ENCODE assay signal across 7 cellular contexts in the genomic region with DNA sequence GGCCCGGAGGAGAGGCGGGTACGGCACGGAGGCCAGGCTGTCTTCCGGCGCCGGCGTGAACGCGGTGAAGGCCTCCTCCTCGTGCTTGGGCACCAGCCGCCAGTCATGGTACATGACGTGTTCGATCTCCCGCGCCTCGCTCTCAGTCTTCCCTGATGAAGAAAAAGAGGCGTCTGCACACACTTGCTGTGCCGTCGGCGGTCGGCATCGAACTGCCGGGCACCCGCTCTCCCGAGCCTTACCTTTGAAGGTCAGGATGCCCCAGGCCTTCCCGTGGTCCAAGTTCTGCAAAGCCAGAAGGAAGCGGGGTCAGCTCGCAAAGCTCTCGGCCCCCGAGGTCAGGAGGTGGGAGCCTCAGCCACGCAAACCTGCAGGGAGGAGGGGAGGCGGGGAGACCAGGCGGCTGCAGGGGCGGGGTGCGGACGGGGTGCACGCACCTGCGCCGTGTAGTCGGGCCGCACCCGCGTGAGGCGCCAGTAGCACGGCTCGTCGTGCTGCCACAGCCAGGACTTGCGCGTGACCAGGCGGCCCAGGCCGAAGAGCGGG. TPM values are rescaled to one million over a fixed set of nuclear protein-coding genes. Genes with fewer than 3 reads are reported as not detected.
DNase-seq lines count a peak whose midpoint lies in the region; ATAC-seq, FAIRE-seq and TF ChIP-seq lines count a peak whose summit lies in the region.

A gene with protein sequence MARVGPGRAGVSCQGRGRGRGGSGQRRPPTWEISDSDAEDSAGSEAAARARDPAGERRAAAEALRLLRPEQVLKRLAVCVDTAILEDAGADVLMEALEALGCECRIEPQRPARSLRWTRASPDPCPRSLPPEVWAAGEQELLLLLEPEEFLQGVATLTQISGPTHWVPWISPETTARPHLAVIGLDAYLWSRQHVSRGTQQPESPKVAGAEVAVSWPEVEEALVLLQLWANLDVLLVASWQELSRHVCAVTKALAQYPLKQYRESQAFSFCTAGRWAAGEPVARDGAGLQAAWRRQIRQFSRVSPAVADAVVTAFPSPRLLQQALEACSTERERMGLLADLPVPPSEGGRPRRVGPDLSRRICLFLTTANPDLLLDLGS (plus strand): TSS at position 449 of the 546 bp plus-strand sequence. CDS start 418 bp downstream, outside the sequence.

- H3K27me3 Mint-ChIP-seq in activated CD4-positive, alpha-beta memory T cell treated with anti-CD3 and anti-CD28 coated beads for 36 hours: no peaks in the 10 kb centered on the region
- no peaks in the 10 kb centered on the region for H3K27me3 Mint-ChIP-seq in naive thymus-derived CD8-positive, alpha-beta T cell

- no TSS peak for BruUV-seq in endothelial cell of umbilical vein (replicated peaks; lab: Mats Ljungman, UMichigan)

- H3K9ac ChIP-seq in KMS-11 (peak within 1 kb of the TSS; percentile 89), endothelial cell of umbilical vein (replicated peaks; ENCODE audit: extremely low read depth, insufficient read depth, low read length) (peak within 1 kb of the TSS; percentile 80)

- WGBS in upper lobe of left lung, 2 donors: 1% methylated on average over 27 to 48 of the region's 53 CpGs

- H4K20me1 ChIP-seq in KMS-11 (ENCODE audit: insufficient read depth) (no peaks in the 10 kb centered on the region), endothelial cell of umbilical vein (replicated peaks; ENCODE audit: control insufficient read depth, extremely low read depth, insufficient read depth, low read length) (no peaks in the 10 kb centered on the region)

- ATAC-seq in GM19463 (IDR thresholded peaks at IDR 0.05; ENCODE audit: unreplicated experiment): peak; percentile 9
- ATAC-seq in naive thymus-derived CD8-positive, alpha-beta T cell: peak; percentile 16 to 43
- ATAC-seq in upper lobe of left lung (ENCODE audit: low FRiP score in 2 of 2): peak in 1 of 2 donors; percentile 0

- CTCF ChIA-PET in activated CD4-positive, alpha-beta memory T cell treated with anti-CD3 and anti-CD28 coated beads for 36 hours (lab: Charles Lee): interaction anchor here (1.1 to 4.8 kb wide), 4 partner anchors 11 to 157 kb away, joined by 3 to 42 read pairs (median 8); partner anchors contain the start of genes JPT2, MAPK8IP3, NUBP2 and SPSB3
- CTCF ChIA-PET in endothelial cell of umbilical vein (lab: Charles Lee): interaction anchor here (0.7 to 2.0 kb wide), 5 partner anchors 9 to 66 kb away, joined by 3 to 16 read pairs (median 4); partner anchors contain the start of genes MAPK8IP3, NUBP2 and SPSB3

- H3K27ac Mint-ChIP-seq in activated CD4-positive, alpha-beta memory T cell treated with anti-CD3 and anti-CD28 coated beads for 36 hours: peak within 1 kb of the TSS; percentile 94
- H3K27ac Mint-ChIP-seq in naive thymus-derived CD8-positive, alpha-beta T cell: peak within 1 kb of the TSS; percentile 88 to 97 (median 95)

- H3K36me3 ChIP-seq in KMS-11 (ENCODE audit: insufficient read depth) (no peaks in the 10 kb centered on the region), endothelial cell of umbilical vein (ENCODE audit: control insufficient read depth in 2 of 2, extremely low read depth in 1 of 2, insufficient read depth in 2 of 2, low read length in 2 of 2) (peaks cover 0 to 33% of the 10 kb centered on the region in 2 experiments), upper lobe of left lung (peaks cover 6 to 51% (median 38%) of the 10 kb centered on the region in 4 donors)

- no peaks in the 10 kb centered on the region for H3K9me1 ChIP-seq in endothelial cell of umbilical vein (replicated peaks; ENCODE audit: control insufficient read depth, extremely low read depth, insufficient read depth, low read length)

- H3K9me3 Mint-ChIP-seq in activated CD4-positive, alpha-beta memory T cell treated with anti-CD3 and anti-CD28 coated beads for 36 hours: no peaks in the 10 kb centered on the region
- H3K9me3 Mint-ChIP-seq in naive thymus-derived CD8-positive, alpha-beta T cell: no peaks in the 10 kb centered on the region

- intact Hi-C loops in activated CD4-positive, alpha-beta memory T cell treated with anti-CD3 and anti-CD28 coated beads for 36 hours (cut with micrococcal nuclease): loop anchor here (2.0 to 5.0 kb wide), 2 partner anchors 160 to 352 kb away; partner anchors contain the start of genes CRAMP1, IFT140 and UQCC4
- intact Hi-C loops in endothelial cell of umbilical vein (cut with micrococcal nuclease): no loop called here

- H3K4me1 ChIP-seq in KMS-11 (ENCODE audit: low read depth, poor library complexity, severe bottlenecking) (peaks cover 19% of the 10 kb centered on the region), endothelial cell of umbilical vein (ENCODE audit: control insufficient read depth, extremely low read depth, insufficient read depth, low read length) (peaks cover 19% of the 10 kb centered on the region), upper lobe of left lung (peaks cover 31 to 52% (median 37%) of the 10 kb centered on the region in 4 donors)

- POLR2A ChIA-PET in activated CD4-positive, alpha-beta memory T cell treated with anti-CD3 and anti-CD28 coated beads for 36 hours (lab: Charles Lee): interaction anchor here (0.6 to 5.3 kb wide), 5 partner anchors 9 to 444 kb away, joined by 3 to 56 read pairs (median 4); partner anchors contain the start of genes NUBP2, RPS2 and SPSB3
- POLR2A ChIA-PET in endothelial cell of umbilical vein (lab: Charles Lee): interaction anchor here (0.7 kb wide), 1 partner anchor 10 kb away, joined by 3 read pairs; the partner anchor contains the start of genes NUBP2 and SPSB3
- POLR2A ChIA-PET in naive thymus-derived CD8-positive, alpha-beta T cell (lab: Charles Lee): interaction anchor here (0.6 to 7.3 kb wide), 15 partner anchors 9 to 1290 kb away, joined by 3 to 118 read pairs (median 4); partner anchors contain the start of genes FAHD1, HAGH, IFT140 and JPT2

- H2AFZ ChIP-seq in KMS-11 (ENCODE audit: low read depth) (peak within 1 kb of the TSS; percentile 67), endothelial cell of umbilical vein (ENCODE audit: low read depth, low read length) (peak within 1 kb of the TSS; percentile 46)

- H3K4me3 Mint-ChIP-seq in activated CD4-positive, alpha-beta memory T cell treated with anti-CD3 and anti-CD28 coated beads for 36 hours: peak within 1 kb of the TSS; percentile 94
- peak within 1 kb of the TSS; percentile 90 to 99 (median 96) for H3K4me3 Mint-ChIP-seq in naive thymus-derived CD8-positive, alpha-beta T cell

- FAIRE-seq in endothelial cell of umbilical vein (lab: Jason Lieb, UNC): peak; percentile 18

- TF ChIP-seq POLR2A in endothelial cell of umbilical vein (IDR thresholded peaks at IDR 0.05; ENCODE audit: low read depth, low read length) (no peak), upper lobe of left lung (IDR thresholded peaks at IDR 0.05) (no peak)

- H3K79me2 ChIP-seq in KMS-11 (ENCODE audit: insufficient read depth, low read depth) (peaks cover 41% of the 10 kb centered on the region), endothelial cell of umbilical vein (ENCODE audit: control insufficient read depth, insufficient read depth, low read length) (peaks cover 17% of the 10 kb centered on the region)

- H3K9me3 ChIP-seq in endothelial cell of umbilical vein (replicated peaks; ENCODE audit: control insufficient read depth, insufficient read depth, low read length) (no peaks in the 10 kb centered on the region), upper lobe of left lung (no peaks in the 10 kb centered on the region)

- TF ChIP-seq EP300 in upper lobe of left lung (IDR thresholded peaks at IDR 0.05): no peak

- H3K27me3 ChIP-seq in KMS-11 (ENCODE audit: insufficient read depth, low read depth) (no peaks in the 10 kb centered on the region), endothelial cell of umbilical vein (ENCODE audit: control insufficient read depth in 2 of 2, insufficient read depth in 2 of 2, low read length in 2 of 2) (no peaks in the 10 kb centered on the region), upper lobe of left lung (no peaks in the 10 kb centered on the region)

- dilution Hi-C loops in endothelial cell of umbilical vein (cut with MboI; ENCODE audit: extremely low pct_ligation_motif_present, low sequenced_read_pairs): no loop called here

- TF ChIP-seq CTCF in KMS-11 (conservative IDR thresholded peaks at IDR 0.05; ENCODE audit: low read depth, low read length): no peak; the same call in 1 of the 2 replicates
- TF ChIP-seq CTCF in endothelial cell of umbilical vein (IDR thresholded peaks at IDR 0.05; ENCODE audit: extremely low read depth in 1 of 2, insufficient read depth in 1 of 2, low read depth in 1 of 2, low read length in 2 of 2): no peak
- no peak for TF ChIP-seq CTCF in upper lobe of left lung (IDR thresholded peaks at IDR 0.05)

- peak; percentile 74 for DNase-seq in activated CD4-positive, alpha-beta memory T cell treated with anti-CD3 and anti-CD28 coated beads for 36 hours
- DNase-seq in endothelial cell of umbilical vein (ENCODE audit: low read depth, low spot score) (no peak), upper lobe of left lung (peak in 1 of 2 donors; percentile 75), NCI-H2196 treated with DMSO at 0.1 percent for 48 hours (lab: John Stamatoyannopoulos, UW; ENCODE audit: unreplicated experiment) (no peak)
- DNase-seq in naive thymus-derived CD8-positive, alpha-beta T cell: peak in 8 of 10 donors; percentile 18 to 56 (median 44)

- peaks cover 6% of the 10 kb centered on the region for H3K4me1 Mint-ChIP-seq in activated CD4-positive, alpha-beta memory T cell treated with anti-CD3 and anti-CD28 coated beads for 36 hours (ENCODE audit: low read depth)
- peaks cover 10 to 27% (median 19%) of the 10 kb centered on the region in 4 donors for H3K4me1 Mint-ChIP-seq in naive thymus-derived CD8-positive, alpha-beta T cell

- H3K4me3 ChIP-seq in KMS-11 (IDR thresholded peaks at IDR 0.05; ENCODE audit: insufficient read depth, low read depth, low read length) (no peak within 1 kb of the TSS), endothelial cell of umbilical vein (replicated peaks in 1 of 3; ENCODE audit: insufficient read depth in 1 of 3, low read depth in 1 of 3, low read length in 3 of 3) (peak within 1 kb of the TSS; percentile 54 to 83 (median 76)), upper lobe of left lung (peak within 1 kb of the TSS; percentile 74 to 99 (median 98))

- H3K27ac ChIP-seq in KMS-11: peak within 1 kb of the TSS; percentile 82
- peak within 1 kb of the TSS; percentile 41 for H3K27ac ChIP-seq in endothelial cell of umbilical vein (ENCODE audit: insufficient read depth, low read depth, low read length)
- H3K27ac ChIP-seq in upper lobe of left lung: peak within 1 kb of the TSS; percentile 89 to 98 (median 94)

- peak within 1 kb of the TSS; percentile 99 for H3K4me2 ChIP-seq in KMS-11
- peak within 1 kb of the TSS; percentile 72 for H3K4me2 ChIP-seq in endothelial cell of umbilical vein (ENCODE audit: insufficient read depth, low read length)

- peaks cover 19% of the 10 kb centered on the region for H3K36me3 Mint-ChIP-seq in activated CD4-positive, alpha-beta memory T cell treated with anti-CD3 and anti-CD28 coated beads for 36 hours
- H3K36me3 Mint-ChIP-seq in naive thymus-derived CD8-positive, alpha-beta T cell: peaks cover 0 to 8% (median 0%) of the 10 kb centered on the region in 3 donors

RNA-seq across cellular contexts. Expression of the gene that starts here (rescaled TPM):
- total RNA-seq in activated CD4-positive, alpha-beta memory T cell treated with anti-CD3 and anti-CD28 coated beads for 36 hours: 10 to 100 TPM; 11.9 to 15.3 TPM
- total RNA-seq in endothelial cell of umbilical vein: 15.2 and 21.4 TPM in 2 replicates
- 9.7 and 11.5 TPM in 2 replicates for polyA plus RNA-seq in endothelial cell of umbilical vein
- 1.8 and 3.9 TPM in 2 replicates for polyA plus RNA-seq in endothelial cell of umbilical vein (2011; cell fraction: cytosol; rRNA removed)
- polyA plus RNA-seq in endothelial cell of umbilical vein (2011; cell fraction: nucleus; rRNA removed): 74.8 and 82.2 TPM in 2 replicates
- 6.8 and 8.5 TPM in 2 replicates for polyA plus RNA-seq in endothelial cell of umbilical vein (2012)
- 4.0 and 5.9 TPM in 2 replicates for polyA minus RNA-seq in endothelial cell of umbilical vein
- 7.8 TPM for polyA minus RNA-seq in endothelial cell of umbilical vein (2011; cell fraction: cytosol; rRNA and poly(A)+ RNA removed)
- polyA minus RNA-seq in endothelial cell of umbilical vein (2011; cell fraction: nucleus; rRNA and poly(A)+ RNA removed): 12.6 and 22.9 TPM in 2 replicates
- 10 to 100 TPM; 28.4 to 31.5 TPM for total RNA-seq in naive thymus-derived CD8-positive, alpha-beta T cell
- polyA plus RNA-seq in naive thymus-derived CD8-positive, alpha-beta T cell: 1 to 10 TPM in 2 of 3 donors, under 1 TPM in 1; 0.35 to 1.6 (median 1.1) TPM
- total RNA-seq in upper lobe of left lung: 10 to 100 TPM; 10.8 to 87.0 (median 21.5) TPM

Comparison
In these comparisons a context has a peak if more than half of its experiments do, and no peak if none do; other contexts are left out.
1. H3K27ac ChIP-seq: peak in every context shown above with its lines; median percentile 94 in upper lobe of left lung; 82 in KMS-11; 41 in endothelial cell of umbilical vein.
2. DNase-seq: peak in activated CD4-positive, alpha-beta memory T cell treated with anti-CD3 and anti-CD28 coated beads for 36 hours (single experiment) and naive thymus-derived CD8-positive, alpha-beta T cell (8 of 10); none in endothelial cell of umbilical vein (single experiment) and NCI-H2196 treated with DMSO at 0.1 percent for 48 hours (single experiment).